ENCODE assay signal across 1 cellular context in the genomic region with DNA sequence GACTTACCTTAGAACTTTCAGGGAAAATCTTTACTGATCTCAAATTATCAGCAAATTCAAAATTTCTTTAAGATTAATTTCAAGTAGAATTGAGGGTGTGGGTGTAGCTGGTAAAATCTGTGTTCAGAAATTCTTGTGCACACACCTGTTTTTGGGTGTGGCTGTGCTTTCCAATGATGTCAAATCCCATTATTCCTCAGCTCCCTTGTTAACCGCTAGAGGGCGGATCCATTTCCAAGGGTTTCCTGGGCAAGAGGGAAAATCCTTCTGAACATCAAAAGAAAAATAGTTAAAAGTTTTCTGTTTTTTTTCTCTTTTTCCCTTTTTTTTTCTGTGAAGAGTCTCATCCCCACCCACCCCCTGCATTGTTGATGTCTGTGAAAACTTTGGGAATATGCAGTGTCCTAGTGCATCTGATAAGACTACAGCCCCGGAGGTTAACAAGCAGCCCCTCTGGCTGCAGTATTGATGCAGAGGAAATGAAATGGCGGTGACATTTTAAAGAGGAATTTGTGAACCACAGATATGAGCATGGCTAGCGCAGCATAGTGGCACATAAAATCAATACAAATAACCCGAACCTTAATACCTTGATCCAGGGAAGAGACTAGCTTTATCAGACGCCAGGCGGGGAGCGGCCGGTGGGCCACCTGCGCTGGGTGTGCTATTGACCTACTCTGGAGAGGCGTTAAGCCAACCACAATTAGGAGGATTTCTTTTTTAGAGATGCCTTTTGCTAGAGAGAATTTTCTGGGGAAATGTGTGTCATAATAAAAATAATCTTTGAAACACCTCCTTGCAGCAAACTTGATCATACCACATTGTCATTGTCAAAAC.
TF ChIP-seq lines count a peak whose summit lies in the region.

No MANE protein-coding gene starts in this region.

TF ChIP-seq in HepG2, 621 proteins besides CTCF, POLR2A, EP300 and RAD21 (continued from another document and continues in another):
- TF ChIP-seq, protein P1, sequence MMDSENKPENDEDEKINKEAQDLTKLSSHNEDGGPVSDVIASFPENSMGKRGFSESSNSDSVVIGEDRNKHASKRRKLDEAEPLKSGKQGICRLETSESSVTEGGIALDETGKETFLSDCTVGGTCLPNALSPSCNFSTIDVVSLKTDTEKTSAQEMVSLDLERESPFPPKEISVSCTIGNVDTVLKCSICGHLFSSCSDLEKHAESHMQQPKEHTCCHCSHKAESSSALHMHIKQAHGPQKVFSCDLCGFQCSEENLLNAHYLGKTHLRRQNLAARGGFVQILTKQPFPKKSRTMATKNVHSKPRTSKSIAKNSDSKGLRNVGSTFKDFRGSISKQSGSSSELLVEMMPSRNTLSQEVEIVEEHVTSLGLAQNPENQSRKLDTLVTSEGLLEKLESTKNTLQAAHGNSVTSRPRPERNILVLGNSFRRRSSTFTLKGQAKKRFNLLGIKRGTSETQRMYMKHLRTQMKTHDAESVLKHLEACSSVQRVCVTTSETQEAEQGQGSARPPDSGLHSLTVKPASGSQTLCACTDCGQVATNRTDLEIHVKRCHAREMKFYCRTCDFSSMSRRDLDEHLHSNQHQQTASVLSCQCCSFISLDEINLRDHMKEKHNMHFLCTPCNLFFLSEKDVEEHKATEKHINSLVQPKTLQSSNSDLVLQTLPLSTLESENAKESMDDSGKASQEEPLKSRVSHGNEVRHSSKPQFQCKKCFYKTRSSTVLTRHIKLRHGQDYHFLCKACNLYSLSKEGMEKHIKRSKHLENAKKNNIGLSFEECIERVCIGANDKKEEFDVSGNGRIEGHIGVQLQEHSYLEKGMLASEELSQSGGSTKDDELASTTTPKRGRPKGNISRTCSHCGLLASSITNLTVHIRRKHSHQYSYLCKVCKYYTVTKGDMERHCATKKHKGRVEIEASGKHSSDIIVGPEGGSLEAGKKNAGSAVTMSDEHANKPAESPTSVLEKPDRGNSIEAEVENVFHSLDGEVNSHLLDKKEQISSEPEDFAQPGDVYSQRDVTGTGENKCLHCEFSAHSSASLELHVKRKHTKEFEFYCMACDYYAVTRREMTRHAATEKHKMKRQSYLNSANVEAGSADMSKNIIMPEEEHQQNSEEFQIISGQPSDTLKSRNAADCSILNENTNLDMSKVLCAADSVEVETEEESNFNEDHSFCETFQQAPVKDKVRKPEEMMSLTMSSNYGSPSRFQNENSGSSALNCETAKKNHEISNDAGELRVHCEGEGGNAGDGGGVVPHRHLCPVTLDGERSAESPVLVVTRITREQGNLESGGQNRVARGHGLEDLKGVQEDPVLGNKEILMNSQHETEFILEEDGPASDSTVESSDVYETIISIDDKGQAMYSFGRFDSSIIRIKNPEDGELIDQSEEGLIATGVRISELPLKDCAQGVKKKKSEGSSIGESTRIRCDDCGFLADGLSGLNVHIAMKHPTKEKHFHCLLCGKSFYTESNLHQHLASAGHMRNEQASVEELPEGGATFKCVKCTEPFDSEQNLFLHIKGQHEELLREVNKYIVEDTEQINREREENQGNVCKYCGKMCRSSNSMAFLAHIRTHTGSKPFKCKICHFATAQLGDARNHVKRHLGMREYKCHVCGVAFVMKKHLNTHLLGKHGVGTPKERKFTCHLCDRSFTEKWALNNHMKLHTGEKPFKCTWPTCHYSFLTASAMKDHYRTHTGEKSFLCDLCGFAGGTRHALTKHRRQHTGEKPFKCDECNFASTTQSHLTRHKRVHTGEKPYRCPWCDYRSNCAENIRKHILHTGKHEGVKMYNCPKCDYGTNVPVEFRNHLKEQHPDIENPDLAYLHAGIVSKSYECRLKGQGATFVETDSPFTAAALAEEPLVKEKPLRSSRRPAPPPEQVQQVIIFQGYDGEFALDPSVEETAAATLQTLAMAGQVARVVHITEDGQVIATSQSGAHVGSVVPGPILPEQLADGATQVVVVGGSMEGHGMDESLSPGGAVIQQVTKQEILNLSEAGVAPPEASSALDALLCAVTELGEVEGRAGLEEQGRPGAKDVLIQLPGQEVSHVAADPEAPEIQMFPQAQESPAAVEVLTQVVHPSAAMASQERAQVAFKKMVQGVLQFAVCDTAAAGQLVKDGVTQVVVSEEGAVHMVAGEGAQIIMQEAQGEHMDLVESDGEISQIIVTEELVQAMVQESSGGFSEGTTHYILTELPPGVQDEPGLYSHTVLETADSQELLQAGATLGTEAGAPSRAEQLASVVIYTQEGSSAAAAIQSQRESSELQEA (CRISPR knock-in tag; IDR thresholded peaks at IDR 0.05; ENCODE audit: not compliant biosample characterization) = no peak
- TF ChIP-seq, protein P2, sequence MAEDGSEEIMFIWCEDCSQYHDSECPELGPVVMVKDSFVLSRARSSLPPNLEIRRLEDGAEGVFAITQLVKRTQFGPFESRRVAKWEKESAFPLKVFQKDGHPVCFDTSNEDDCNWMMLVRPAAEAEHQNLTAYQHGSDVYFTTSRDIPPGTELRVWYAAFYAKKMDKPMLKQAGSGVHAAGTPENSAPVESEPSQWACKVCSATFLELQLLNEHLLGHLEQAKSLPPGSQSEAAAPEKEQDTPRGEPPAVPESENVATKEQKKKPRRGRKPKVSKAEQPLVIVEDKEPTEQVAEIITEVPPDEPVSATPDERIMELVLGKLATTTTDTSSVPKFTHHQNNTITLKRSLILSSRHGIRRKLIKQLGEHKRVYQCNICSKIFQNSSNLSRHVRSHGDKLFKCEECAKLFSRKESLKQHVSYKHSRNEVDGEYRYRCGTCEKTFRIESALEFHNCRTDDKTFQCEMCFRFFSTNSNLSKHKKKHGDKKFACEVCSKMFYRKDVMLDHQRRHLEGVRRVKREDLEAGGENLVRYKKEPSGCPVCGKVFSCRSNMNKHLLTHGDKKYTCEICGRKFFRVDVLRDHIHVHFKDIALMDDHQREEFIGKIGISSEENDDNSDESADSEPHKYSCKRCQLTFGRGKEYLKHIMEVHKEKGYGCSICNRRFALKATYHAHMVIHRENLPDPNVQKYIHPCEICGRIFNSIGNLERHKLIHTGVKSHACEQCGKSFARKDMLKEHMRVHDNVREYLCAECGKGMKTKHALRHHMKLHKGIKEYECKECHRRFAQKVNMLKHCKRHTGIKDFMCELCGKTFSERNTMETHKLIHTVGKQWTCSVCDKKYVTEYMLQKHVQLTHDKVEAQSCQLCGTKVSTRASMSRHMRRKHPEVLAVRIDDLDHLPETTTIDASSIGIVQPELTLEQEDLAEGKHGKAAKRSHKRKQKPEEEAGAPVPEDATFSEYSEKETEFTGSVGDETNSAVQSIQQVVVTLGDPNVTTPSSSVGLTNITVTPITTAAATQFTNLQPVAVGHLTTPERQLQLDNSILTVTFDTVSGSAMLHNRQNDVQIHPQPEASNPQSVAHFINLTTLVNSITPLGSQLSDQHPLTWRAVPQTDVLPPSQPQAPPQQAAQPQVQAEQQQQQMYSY (CRISPR knock-in tag; IDR thresholded peaks at IDR 0.05) = no peak
- TF ChIP-seq ZNF879 (CRISPR knock-in tag; IDR thresholded peaks at IDR 0.05) (no peak), ZNF570 (CRISPR knock-in tag; IDR thresholded peaks at IDR 0.05; ENCODE audit: borderline replicate concordance) (no peak), CREM (IDR thresholded peaks at IDR 0.05) (no peak), CREM (CRISPR knock-in tag; IDR thresholded peaks at IDR 0.05) (no peak), ZNF350 (CRISPR knock-in tag; IDR thresholded peaks at IDR 0.05; ENCODE audit: borderline replicate concordance, low read depth) (no peak), ZNF83 (CRISPR knock-in tag; IDR thresholded peaks at IDR 0.05; ENCODE audit: borderline replicate concordance) (no peak), ZFX (CRISPR knock-in tag; IDR thresholded peaks at IDR 0.05; ENCODE audit: low read depth) (no peak), ZNF124 (CRISPR knock-in tag; IDR thresholded peaks at IDR 0.05) (no peak), NFKBIZ (CRISPR knock-in tag; IDR thresholded peaks at IDR 0.05) (no peak), ZC3H4 (CRISPR knock-in tag; IDR thresholded peaks at IDR 0.05; ENCODE audit: borderline replicate concordance) (no peak), ZFY (CRISPR knock-in tag; IDR thresholded peaks at IDR 0.05) (no peak), ZNF720 (CRISPR knock-in tag; IDR thresholded peaks at IDR 0.05) (no peak), FOXK2 (IDR thresholded peaks at IDR 0.05) (no peak), ZBTB3 (CRISPR knock-in tag; IDR thresholded peaks at IDR 0.05; ENCODE audit: borderline replicate concordance, low read depth) (no peak), NPAS2 (CRISPR knock-in tag; IDR thresholded peaks at IDR 0.05; ENCODE audit: borderline replicate concordance) (no peak), ZFP37 (CRISPR knock-in tag; IDR thresholded peaks at IDR 0.05; ENCODE audit: borderline replicate concordance) (no peak), KDM4B (CRISPR knock-in tag; IDR thresholded peaks at IDR 0.05) (no peak), PHF8 (CRISPR knock-in tag; IDR thresholded peaks at IDR 0.05) (no peak), ZNF652 (CRISPR knock-in tag; IDR thresholded peaks at IDR 0.05; ENCODE audit: borderline replicate concordance, low read depth) (0 out of 2 replicates have a peak, but pooled peaks have one; percentile 22), PRPF4 (IDR thresholded peaks at IDR 0.05; ENCODE audit: low read depth, low read length, poor library complexity, severe bottlenecking) (no peak), ZBTB7A (CRISPR knock-in tag; IDR thresholded peaks at IDR 0.05) (no peak), ZNF589 (CRISPR knock-in tag; conservative IDR thresholded peaks at IDR 0.05) (no peak)
- TF ChIP-seq, protein P3, sequence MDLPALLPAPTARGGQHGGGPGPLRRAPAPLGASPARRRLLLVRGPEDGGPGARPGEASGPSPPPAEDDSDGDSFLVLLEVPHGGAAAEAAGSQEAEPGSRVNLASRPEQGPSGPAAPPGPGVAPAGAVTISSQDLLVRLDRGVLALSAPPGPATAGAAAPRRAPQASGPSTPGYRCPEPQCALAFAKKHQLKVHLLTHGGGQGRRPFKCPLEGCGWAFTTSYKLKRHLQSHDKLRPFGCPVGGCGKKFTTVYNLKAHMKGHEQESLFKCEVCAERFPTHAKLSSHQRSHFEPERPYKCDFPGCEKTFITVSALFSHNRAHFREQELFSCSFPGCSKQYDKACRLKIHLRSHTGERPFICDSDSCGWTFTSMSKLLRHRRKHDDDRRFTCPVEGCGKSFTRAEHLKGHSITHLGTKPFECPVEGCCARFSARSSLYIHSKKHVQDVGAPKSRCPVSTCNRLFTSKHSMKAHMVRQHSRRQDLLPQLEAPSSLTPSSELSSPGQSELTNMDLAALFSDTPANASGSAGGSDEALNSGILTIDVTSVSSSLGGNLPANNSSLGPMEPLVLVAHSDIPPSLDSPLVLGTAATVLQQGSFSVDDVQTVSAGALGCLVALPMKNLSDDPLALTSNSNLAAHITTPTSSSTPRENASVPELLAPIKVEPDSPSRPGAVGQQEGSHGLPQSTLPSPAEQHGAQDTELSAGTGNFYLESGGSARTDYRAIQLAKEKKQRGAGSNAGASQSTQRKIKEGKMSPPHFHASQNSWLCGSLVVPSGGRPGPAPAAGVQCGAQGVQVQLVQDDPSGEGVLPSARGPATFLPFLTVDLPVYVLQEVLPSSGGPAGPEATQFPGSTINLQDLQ (CRISPR knock-in tag; IDR thresholded peaks at IDR 0.05) = no peak
- TF ChIP-seq, protein P4, sequence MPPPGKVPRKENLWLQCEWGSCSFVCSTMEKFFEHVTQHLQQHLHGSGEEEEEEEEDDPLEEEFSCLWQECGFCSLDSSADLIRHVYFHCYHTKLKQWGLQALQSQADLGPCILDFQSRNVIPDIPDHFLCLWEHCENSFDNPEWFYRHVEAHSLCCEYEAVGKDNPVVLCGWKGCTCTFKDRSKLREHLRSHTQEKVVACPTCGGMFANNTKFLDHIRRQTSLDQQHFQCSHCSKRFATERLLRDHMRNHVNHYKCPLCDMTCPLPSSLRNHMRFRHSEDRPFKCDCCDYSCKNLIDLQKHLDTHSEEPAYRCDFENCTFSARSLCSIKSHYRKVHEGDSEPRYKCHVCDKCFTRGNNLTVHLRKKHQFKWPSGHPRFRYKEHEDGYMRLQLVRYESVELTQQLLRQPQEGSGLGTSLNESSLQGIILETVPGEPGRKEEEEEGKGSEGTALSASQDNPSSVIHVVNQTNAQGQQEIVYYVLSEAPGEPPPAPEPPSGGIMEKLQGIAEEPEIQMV (CRISPR knock-in tag; IDR thresholded peaks at IDR 0.05; ENCODE audit: low read depth) = no peak
- TF ChIP-seq, protein P5, sequence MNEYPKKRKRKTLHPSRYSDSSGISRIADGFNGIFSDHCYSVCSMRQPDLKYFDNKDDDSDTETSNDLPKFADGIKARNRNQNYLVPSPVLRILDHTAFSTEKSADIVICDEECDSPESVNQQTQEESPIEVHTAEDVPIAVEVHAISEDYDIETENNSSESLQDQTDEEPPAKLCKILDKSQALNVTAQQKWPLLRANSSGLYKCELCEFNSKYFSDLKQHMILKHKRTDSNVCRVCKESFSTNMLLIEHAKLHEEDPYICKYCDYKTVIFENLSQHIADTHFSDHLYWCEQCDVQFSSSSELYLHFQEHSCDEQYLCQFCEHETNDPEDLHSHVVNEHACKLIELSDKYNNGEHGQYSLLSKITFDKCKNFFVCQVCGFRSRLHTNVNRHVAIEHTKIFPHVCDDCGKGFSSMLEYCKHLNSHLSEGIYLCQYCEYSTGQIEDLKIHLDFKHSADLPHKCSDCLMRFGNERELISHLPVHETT (CRISPR knock-in tag; conservative IDR thresholded peaks at IDR 0.05) = no peak
- TF ChIP-seq, protein P6, sequence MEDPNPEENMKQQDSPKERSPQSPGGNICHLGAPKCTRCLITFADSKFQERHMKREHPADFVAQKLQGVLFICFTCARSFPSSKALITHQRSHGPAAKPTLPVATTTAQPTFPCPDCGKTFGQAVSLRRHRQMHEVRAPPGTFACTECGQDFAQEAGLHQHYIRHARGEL (CRISPR knock-in tag; IDR thresholded peaks at IDR 0.05) = no peak
- TF ChIP-seq, protein P7, sequence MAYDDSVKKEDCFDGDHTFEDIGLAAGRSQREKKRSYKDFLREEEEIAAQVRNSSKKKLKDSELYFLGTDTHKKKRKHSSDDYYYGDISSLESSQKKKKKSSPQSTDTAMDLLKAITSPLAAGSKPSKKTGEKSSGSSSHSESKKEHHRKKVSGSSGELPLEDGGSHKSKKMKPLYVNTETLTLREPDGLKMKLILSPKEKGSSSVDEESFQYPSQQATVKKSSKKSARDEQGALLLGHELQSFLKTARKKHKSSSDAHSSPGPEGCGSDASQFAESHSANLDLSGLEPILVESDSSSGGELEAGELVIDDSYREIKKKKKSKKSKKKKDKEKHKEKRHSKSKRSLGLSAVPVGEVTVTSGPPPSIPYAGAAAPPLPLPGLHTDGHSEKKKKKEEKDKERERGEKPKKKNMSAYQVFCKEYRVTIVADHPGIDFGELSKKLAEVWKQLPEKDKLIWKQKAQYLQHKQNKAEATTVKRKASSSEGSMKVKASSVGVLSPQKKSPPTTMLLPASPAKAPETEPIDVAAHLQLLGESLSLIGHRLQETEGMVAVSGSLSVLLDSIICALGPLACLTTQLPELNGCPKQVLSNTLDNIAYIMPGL (CRISPR knock-in tag; IDR thresholded peaks at IDR 0.05; ENCODE audit: borderline replicate concordance in 1 of 2, low read depth in 1 of 2) = peak in 1 of 2 experiments; percentile 41; a peak in 1 of 4 replicates
